1 cellular context compared by ENCODE assay signal in the genomic region with DNA sequence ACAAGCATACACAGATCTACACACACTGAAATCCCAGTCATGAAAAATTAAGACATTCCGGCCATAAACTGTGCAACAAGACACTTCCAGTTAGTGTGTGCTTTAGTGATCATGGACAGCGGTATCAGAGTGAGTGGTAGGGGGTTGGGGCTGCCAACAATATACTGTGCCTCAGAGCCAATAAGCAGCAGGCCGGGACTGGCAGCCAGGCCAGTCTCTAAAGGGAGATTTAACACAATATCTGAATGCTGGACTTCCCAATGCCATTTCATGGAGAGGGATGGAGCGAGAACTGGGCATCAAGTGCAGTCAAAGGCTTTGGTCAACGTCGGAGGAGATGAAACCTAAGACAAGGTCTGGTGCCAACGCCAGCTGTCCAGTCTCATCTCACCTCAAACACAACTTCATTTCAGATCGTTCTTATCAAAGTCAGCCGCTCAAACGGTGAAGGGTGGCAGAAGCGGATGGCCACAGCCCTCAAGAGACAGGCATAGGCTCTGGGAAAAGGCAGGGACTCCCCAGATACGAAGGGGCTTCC.
TF ChIP-seq lines count a peak whose summit lies in the region.

No MANE protein-coding gene starts in this region.

TF ChIP-seq in H1, 55 proteins besides CTCF, POLR2A, EP300 and RAD21:
- TF ChIP-seq, protein P1, sequence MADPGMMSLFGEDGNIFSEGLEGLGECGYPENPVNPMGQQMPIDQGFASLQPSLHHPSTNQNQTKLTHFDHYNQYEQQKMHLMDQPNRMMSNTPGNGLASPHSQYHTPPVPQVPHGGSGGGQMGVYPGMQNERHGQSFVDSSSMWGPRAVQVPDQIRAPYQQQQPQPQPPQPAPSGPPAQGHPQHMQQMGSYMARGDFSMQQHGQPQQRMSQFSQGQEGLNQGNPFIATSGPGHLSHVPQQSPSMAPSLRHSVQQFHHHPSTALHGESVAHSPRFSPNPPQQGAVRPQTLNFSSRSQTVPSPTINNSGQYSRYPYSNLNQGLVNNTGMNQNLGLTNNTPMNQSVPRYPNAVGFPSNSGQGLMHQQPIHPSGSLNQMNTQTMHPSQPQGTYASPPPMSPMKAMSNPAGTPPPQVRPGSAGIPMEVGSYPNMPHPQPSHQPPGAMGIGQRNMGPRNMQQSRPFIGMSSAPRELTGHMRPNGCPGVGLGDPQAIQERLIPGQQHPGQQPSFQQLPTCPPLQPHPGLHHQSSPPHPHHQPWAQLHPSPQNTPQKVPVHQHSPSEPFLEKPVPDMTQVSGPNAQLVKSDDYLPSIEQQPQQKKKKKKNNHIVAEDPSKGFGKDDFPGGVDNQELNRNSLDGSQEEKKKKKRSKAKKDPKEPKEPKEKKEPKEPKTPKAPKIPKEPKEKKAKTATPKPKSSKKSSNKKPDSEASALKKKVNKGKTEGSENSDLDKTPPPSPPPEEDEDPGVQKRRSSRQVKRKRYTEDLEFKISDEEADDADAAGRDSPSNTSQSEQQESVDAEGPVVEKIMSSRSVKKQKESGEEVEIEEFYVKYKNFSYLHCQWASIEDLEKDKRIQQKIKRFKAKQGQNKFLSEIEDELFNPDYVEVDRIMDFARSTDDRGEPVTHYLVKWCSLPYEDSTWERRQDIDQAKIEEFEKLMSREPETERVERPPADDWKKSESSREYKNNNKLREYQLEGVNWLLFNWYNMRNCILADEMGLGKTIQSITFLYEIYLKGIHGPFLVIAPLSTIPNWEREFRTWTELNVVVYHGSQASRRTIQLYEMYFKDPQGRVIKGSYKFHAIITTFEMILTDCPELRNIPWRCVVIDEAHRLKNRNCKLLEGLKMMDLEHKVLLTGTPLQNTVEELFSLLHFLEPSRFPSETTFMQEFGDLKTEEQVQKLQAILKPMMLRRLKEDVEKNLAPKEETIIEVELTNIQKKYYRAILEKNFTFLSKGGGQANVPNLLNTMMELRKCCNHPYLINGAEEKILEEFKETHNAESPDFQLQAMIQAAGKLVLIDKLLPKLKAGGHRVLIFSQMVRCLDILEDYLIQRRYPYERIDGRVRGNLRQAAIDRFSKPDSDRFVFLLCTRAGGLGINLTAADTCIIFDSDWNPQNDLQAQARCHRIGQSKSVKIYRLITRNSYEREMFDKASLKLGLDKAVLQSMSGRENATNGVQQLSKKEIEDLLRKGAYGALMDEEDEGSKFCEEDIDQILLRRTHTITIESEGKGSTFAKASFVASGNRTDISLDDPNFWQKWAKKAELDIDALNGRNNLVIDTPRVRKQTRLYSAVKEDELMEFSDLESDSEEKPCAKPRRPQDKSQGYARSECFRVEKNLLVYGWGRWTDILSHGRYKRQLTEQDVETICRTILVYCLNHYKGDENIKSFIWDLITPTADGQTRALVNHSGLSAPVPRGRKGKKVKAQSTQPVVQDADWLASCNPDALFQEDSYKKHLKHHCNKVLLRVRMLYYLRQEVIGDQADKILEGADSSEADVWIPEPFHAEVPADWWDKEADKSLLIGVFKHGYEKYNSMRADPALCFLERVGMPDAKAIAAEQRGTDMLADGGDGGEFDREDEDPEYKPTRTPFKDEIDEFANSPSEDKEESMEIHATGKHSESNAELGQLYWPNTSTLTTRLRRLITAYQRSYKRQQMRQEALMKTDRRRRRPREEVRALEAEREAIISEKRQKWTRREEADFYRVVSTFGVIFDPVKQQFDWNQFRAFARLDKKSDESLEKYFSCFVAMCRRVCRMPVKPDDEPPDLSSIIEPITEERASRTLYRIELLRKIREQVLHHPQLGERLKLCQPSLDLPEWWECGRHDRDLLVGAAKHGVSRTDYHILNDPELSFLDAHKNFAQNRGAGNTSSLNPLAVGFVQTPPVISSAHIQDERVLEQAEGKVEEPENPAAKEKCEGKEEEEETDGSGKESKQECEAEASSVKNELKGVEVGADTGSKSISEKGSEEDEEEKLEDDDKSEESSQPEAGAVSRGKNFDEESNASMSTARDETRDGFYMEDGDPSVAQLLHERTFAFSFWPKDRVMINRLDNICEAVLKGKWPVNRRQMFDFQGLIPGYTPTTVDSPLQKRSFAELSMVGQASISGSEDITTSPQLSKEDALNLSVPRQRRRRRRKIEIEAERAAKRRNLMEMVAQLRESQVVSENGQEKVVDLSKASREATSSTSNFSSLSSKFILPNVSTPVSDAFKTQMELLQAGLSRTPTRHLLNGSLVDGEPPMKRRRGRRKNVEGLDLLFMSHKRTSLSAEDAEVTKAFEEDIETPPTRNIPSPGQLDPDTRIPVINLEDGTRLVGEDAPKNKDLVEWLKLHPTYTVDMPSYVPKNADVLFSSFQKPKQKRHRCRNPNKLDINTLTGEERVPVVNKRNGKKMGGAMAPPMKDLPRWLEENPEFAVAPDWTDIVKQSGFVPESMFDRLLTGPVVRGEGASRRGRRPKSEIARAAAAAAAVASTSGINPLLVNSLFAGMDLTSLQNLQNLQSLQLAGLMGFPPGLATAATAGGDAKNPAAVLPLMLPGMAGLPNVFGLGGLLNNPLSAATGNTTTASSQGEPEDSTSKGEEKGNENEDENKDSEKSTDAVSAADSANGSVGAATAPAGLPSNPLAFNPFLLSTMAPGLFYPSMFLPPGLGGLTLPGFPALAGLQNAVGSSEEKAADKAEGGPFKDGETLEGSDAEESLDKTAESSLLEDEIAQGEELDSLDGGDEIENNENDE (IDR thresholded peaks at IDR 0.05; ENCODE audit: insufficient replicate concordance, low read length): no peak
- no peak for TF ChIP-seq CBX5 (IDR thresholded peaks at IDR 0.05; ENCODE audit: low read depth, low read length)
- TF ChIP-seq EZH2 (IDR thresholded peaks at IDR 0.05; ENCODE audit: low read depth, low read length, severe bottlenecking): no peak
- TF ChIP-seq, protein P2, sequence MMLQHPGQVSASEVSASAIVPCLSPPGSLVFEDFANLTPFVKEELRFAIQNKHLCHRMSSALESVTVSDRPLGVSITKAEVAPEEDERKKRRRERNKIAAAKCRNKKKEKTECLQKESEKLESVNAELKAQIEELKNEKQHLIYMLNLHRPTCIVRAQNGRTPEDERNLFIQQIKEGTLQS (IDR thresholded peaks at IDR 0.05; ENCODE audit: insufficient read depth, low read depth, low read length): no peak
- no peak for TF ChIP-seq YY1 (IDR thresholded peaks at IDR 0.05; ENCODE audit: low read depth, low read length)
- TF ChIP-seq BACH1 (IDR thresholded peaks at IDR 0.05; ENCODE audit: low read length): no peak
TF ChIP-seq in H1: peak in this region for 0.
